14 cellular contexts compared by ENCODE assay signal in the genomic region with DNA sequence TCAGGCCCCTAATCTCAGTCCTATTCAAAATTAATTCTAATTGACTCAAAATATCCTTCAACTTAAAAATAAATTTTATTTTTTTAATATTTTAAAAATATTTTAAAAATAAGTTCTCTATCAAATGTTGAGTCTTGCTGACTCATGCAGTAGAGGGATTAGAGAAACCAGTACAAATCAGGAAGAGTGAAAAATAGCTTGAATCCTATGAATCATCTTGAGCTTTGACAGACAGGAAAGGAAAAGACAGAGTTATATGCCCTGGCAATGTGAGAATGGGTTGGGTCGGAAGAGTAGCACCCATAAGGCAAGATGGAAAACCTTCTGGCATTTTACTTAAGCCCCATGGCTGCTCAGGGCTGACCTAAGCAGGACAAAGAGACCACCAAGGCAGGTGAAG.
A peak's percentile ranks its signal among the peaks of the same experiment; 100 is the strongest.
DNase-seq lines count a peak whose midpoint lies in the region; TF ChIP-seq lines count a peak whose summit lies in the region.
"Had no signal": no experiment of that assay in that cellular context is flagged by ENCODE, and none has a peak within 500 bp of the region (broad histone marks: within the 10 kb centered on the region; RNA-seq: fewer than 3 reads in every experiment).

No MANE protein-coding gene starts in this region.

- DNase-seq in GDM1 (lab: John Stamatoyannopoulos, UW) (peak; percentile 14), MV-4-11 (lab: John Stamatoyannopoulos, UW) (peak; percentile 68), choroid plexus epithelial cell (ENCODE audit: low read depth) (peak; percentile 69), osteocyte (ENCODE audit: extremely low spot score, unreplicated experiment) (no peak), mesenteric fat pad (ENCODE audit: low spot score) (no peak), AML-193 (lab: John Stamatoyannopoulos, UW) (no peak), substantia nigra (lab: John Stamatoyannopoulos, UW) (no peak)
- DNase-seq: activated CD4-positive, alpha-beta T cell treated with anti-CD3 and anti-CD28 coated beads, Interleukin-2, amount 50 U/mL, for 48 hours; activated gamma-delta T cell treated with Interleukin-2 at 50 U/mL for 16 hours; CD8-positive, alpha-beta memory T cell; NCI-H2107; NK-92 treated with Interleukin-12 subunit alpha and Interleukin-12 subunit beta, amount 100 ng/mL, for 24 hours; right cardiac atrium; T-helper 17 cell had no signal

- H3K9me3 Mint-ChIP-seq in osteocyte (ENCODE audit: unreplicated experiment), result no peaks in the 10 kb centered on the region
- H3K9me3 Mint-ChIP-seq: CD8-positive, alpha-beta memory T cell had no signal

- H3K4me3 Mint-ChIP-seq in osteocyte (ENCODE audit: unreplicated experiment), result no peak overlapping the region
- H3K4me3 Mint-ChIP-seq: CD8-positive, alpha-beta memory T cell; T-helper 17 cell had no signal

- H3K27me3 Mint-ChIP-seq in osteocyte (ENCODE audit: unreplicated experiment), result no peaks in the 10 kb centered on the region

- no peaks in the 10 kb centered on the region for H3K36me3 Mint-ChIP-seq in osteocyte (ENCODE audit: unreplicated experiment)
- H3K36me3 Mint-ChIP-seq: CD8-positive, alpha-beta memory T cell had no signal

- TF ChIP-seq CTCF in choroid plexus epithelial cell (conservative IDR thresholded peaks at IDR 0.05; ENCODE audit: low read depth, low read length) (no peak), osteocyte (IDR thresholded peaks at IDR 0.05) (no peak)

- H3K4me3 ChIP-seq in choroid plexus epithelial cell (ENCODE audit: low read depth, low read length), result no peak overlapping the region

- peaks cover 17% of the 10 kb centered on the region for H3K4me1 Mint-ChIP-seq in osteocyte (ENCODE audit: unreplicated experiment)
- H3K4me1 Mint-ChIP-seq: CD8-positive, alpha-beta memory T cell had no signal

- H3K27ac ChIP-seq in substantia nigra (ENCODE audit: low read depth, low read length, poor library complexity, severe bottlenecking), result no peak overlapping the region

- peak overlapping the region; percentile 28 for H3K27ac Mint-ChIP-seq in osteocyte (ENCODE audit: unreplicated experiment)
- H3K27ac Mint-ChIP-seq: CD8-positive, alpha-beta memory T cell; T-helper 17 cell had no signal

Comparison
In these comparisons a context has a peak if more than half of its experiments do, and no peak if none do; other contexts are left out.
1. DNase-seq: peak in GDM1 (single experiment), MV-4-11 (single experiment) and choroid plexus epithelial cell (single experiment); none in osteocyte (single experiment), mesenteric fat pad (single experiment), AML-193 (0 of 2) and substantia nigra (0 of 49).